34 cellular contexts compared by ENCODE assay signal in the genomic region with DNA sequence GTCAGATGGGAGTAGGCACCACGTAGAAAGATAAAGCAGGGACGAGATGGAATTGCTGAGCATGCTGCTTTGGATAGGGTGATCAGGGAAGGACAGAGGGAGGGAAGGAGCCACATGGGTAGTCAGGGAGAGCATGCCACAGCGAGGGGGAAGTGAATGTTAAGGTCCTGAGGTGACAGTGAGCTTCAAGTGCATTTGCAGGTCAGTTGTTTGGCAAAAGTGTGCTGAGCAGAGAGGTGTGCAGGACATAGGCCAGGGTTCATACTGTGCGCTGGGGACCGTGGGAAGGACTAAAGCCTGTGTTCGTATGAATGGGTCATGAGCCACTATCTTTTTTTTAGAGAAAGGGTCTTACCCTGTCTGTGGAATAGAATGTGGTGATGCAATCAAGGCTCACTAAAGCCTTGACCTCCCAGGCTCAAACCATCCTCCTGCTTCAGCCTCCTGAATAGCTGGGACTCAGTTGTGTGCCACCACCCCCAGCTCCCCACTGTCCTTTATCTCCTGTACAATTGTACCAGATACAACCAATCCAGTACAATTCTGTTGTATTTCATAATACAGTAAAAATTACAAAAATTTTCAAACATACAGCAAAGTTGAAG.
"Had no signal": no experiment of that assay in that cellular context is flagged by ENCODE, and none has a peak within 500 bp of the region (broad histone marks: within the 10 kb centered on the region; RNA-seq: fewer than 3 reads in every experiment).

No MANE protein-coding gene starts in this region.

- FAIRE-seq: RCC 7860, TTC549 had no signal

- H3K9me3 ChIP-seq: SJCRH30 had no signal

- H3K4me1 Mint-ChIP-seq: activated CD4-positive, alpha-beta memory T cell treated with anti-CD3 and anti-CD28 coated beads, Interleukin-2, amount 10 ng/mL, durations not matched to agents 7 days and 5 days; activated CD4-positive, alpha-beta T cell treated with anti-CD3 and anti-CD28 coated beads for 36 hours; activated CD8-positive, alpha-beta memory T cell treated with anti-CD3 and anti-CD28 coated beads, Interleukin-2, amount 10 ng/mL, durations not matched to agents 7 days and 5 days; activated naive CD4-positive, alpha-beta T cell treated with anti-CD3 and anti-CD28 coated beads, Interleukin-2, amount 10 ng/mL, durations not matched to agents 7 days and 5 days; activated naive CD8-positive, alpha-beta T cell treated with anti-CD3 and anti-CD28 coated beads, Interleukin-2, amount 50 U/mL, for 24 hours; WTC11 had no signal

- H3K27ac ChIP-seq: brain microvascular endothelial cell, cardiac muscle cell, KMS-11, RWPE1, SJCRH30, SK-N-MC had no signal

- H3K27me3 Mint-ChIP-seq: activated CD4-positive, alpha-beta memory T cell treated with anti-CD3 and anti-CD28 coated beads, Interleukin-2, amount 10 ng/mL, durations not matched to agents 7 days and 5 days; activated CD4-positive, alpha-beta T cell treated with anti-CD3 and anti-CD28 coated beads for 36 hours; activated CD8-positive, alpha-beta memory T cell treated with anti-CD3 and anti-CD28 coated beads, Interleukin-2, amount 10 ng/mL, durations not matched to agents 7 days and 5 days; activated naive CD4-positive, alpha-beta T cell treated with anti-CD3 and anti-CD28 coated beads, Interleukin-2, amount 10 ng/mL, durations not matched to agents 7 days and 5 days; activated naive CD8-positive, alpha-beta T cell; activated naive CD8-positive, alpha-beta T cell treated with anti-CD3 and anti-CD28 coated beads, Interleukin-2, amount 50 U/mL, for 24 hours; central memory CD8-positive, alpha-beta T cell had no signal

- DNase-seq: activated CD4-positive, alpha-beta memory T cell treated with anti-CD3 and anti-CD28 coated beads, Interleukin-2, amount 10 ng/mL, durations not matched to agents 7 days and 5 days; activated CD4-positive, alpha-beta T cell treated with anti-CD3 and anti-CD28 coated beads for 36 hours; activated CD4-positive, alpha-beta T cell treated with anti-CD3 and anti-CD28 coated beads, Interleukin-2, amount 50 U/mL, for 1 hour; activated CD8-positive, alpha-beta memory T cell treated with anti-CD3 and anti-CD28 coated beads for 24 hours; activated CD8-positive, alpha-beta memory T cell treated with anti-CD3 and anti-CD28 coated beads, Interleukin-2, amount 10 ng/mL, durations not matched to agents 7 days and 5 days; activated CD8-positive, alpha-beta memory T cell treated with anti-CD3 and anti-CD28 coated beads, Interleukin-2, amount 50 U/mL, for 48 hours; activated effector memory CD4-positive, alpha-beta T cell treated with Interleukin-2 at 50 U/mL for 16 hours; activated naive CD4-positive, alpha-beta T cell treated with anti-CD3 and anti-CD28 coated beads, Interleukin-2, amount 10 ng/mL, durations not matched to agents 7 days and 5 days; activated naive CD8-positive, alpha-beta T cell treated with anti-CD3 and anti-CD28 coated beads, Interleukin-2, amount 50 U/mL, for 24 hours; activated T-cell treated with anti-CD3 and anti-CD28 coated beads, Interleukin-2, amount 50 U/mL, for 48 hours; brain microvascular endothelial cell; MM.1S; MV-4-11; NCI-H1092; NCI-H1436 treated with DMSO at 0.1 percent for 48 hours; NCI-H1694 treated with DMSO at 0.1 percent for 48 hours; NCI-H2029; NCI-H345; NCI-H524 treated with DMSO at 0.1 percent for 48 hours; PC-3; SHP77; SJCRH30 had no signal

- H3K27ac Mint-ChIP-seq: activated CD4-positive, alpha-beta memory T cell treated with anti-CD3 and anti-CD28 coated beads, Interleukin-2, amount 10 ng/mL, durations not matched to agents 7 days and 5 days; activated CD4-positive, alpha-beta T cell treated with anti-CD3 and anti-CD28 coated beads for 36 hours; activated CD8-positive, alpha-beta memory T cell treated with anti-CD3 and anti-CD28 coated beads, Interleukin-2, amount 10 ng/mL, durations not matched to agents 7 days and 5 days; activated naive CD4-positive, alpha-beta T cell treated with anti-CD3 and anti-CD28 coated beads, Interleukin-2, amount 10 ng/mL, durations not matched to agents 7 days and 5 days; activated naive CD8-positive, alpha-beta T cell; activated naive CD8-positive, alpha-beta T cell treated with anti-CD3 and anti-CD28 coated beads, Interleukin-2, amount 50 U/mL, for 24 hours; T-helper 1 cell treated with Interleukin-12 subunit alpha and Interleukin-12 subunit beta and Interleukin-4 antibody, amounts not matched to agents 30 μg/mL and 1 μg/mL, for 36 hours; T-helper 2 cell treated with Interferon-gamma antibody and Interleukin-4, amounts not matched to agents 5 μg/mL and 100 μg/mL, for 36 hours; WTC11 had no signal

- H3K9me3 Mint-ChIP-seq: activated CD4-positive, alpha-beta memory T cell treated with anti-CD3 and anti-CD28 coated beads, Interleukin-2, amount 10 ng/mL, durations not matched to agents 7 days and 5 days; activated naive CD4-positive, alpha-beta T cell treated with anti-CD3 and anti-CD28 coated beads, Interleukin-2, amount 10 ng/mL, durations not matched to agents 7 days and 5 days; activated naive CD8-positive, alpha-beta T cell treated with anti-CD3 and anti-CD28 coated beads, Interleukin-2, amount 50 U/mL, for 24 hours; central memory CD8-positive, alpha-beta T cell; T-helper 1 cell treated with Interleukin-12 subunit alpha and Interleukin-12 subunit beta and Interleukin-4 antibody, amounts not matched to agents 30 μg/mL and 1 μg/mL, for 36 hours; T-helper 2 cell treated with Interferon-gamma antibody and Interleukin-4, amounts not matched to agents 5 μg/mL and 100 μg/mL, for 36 hours; WTC11 had no signal

- H3K4me3 Mint-ChIP-seq: activated CD4-positive, alpha-beta memory T cell treated with anti-CD3 and anti-CD28 coated beads, Interleukin-2, amount 10 ng/mL, durations not matched to agents 7 days and 5 days; activated CD4-positive, alpha-beta T cell treated with anti-CD3 and anti-CD28 coated beads for 36 hours; activated CD8-positive, alpha-beta memory T cell treated with anti-CD3 and anti-CD28 coated beads, Interleukin-2, amount 10 ng/mL, durations not matched to agents 7 days and 5 days; activated naive CD4-positive, alpha-beta T cell treated with anti-CD3 and anti-CD28 coated beads, Interleukin-2, amount 10 ng/mL, durations not matched to agents 7 days and 5 days; activated naive CD8-positive, alpha-beta T cell; activated naive CD8-positive, alpha-beta T cell treated with anti-CD3 and anti-CD28 coated beads, Interleukin-2, amount 50 U/mL, for 24 hours; central memory CD8-positive, alpha-beta T cell; T-helper 1 cell treated with Interleukin-12 subunit alpha and Interleukin-12 subunit beta and Interleukin-4 antibody, amounts not matched to agents 30 μg/mL and 1 μg/mL, for 36 hours; T-helper 2 cell treated with Interferon-gamma antibody and Interleukin-4, amounts not matched to agents 5 μg/mL and 100 μg/mL, for 36 hours; WTC11 had no signal

- H3K27me3 ChIP-seq: brain microvascular endothelial cell, cardiac muscle cell, SJCRH30 had no signal

- H3K4me3 ChIP-seq: cardiac muscle cell, SJCRH30, SK-N-MC had no signal

- H3K36me3 ChIP-seq: brain microvascular endothelial cell, cardiac muscle cell, SJCRH30 had no signal

- ATAC-seq: activated CD4-positive, alpha-beta T cell treated with anti-CD3 and anti-CD28 coated beads for 36 hours; activated CD4-positive, CD25-positive, alpha-beta regulatory T cell treated with anti-CD3 and anti-CD28 coated beads, Interleukin-2, amount 50 U/mL, for 24 hours; activated CD8-positive, alpha-beta memory T cell treated with anti-CD3 and anti-CD28 coated beads, Interleukin-2, amount 10 ng/mL, durations not matched to agents 7 days and 5 days; activated naive CD8-positive, alpha-beta T cell treated with anti-CD3 and anti-CD28 coated beads, Interleukin-2, amount 50 U/mL, for 24 hours; PC-3; WTC11 had no signal

- H3K36me3 Mint-ChIP-seq: activated CD8-positive, alpha-beta memory T cell treated with anti-CD3 and anti-CD28 coated beads, Interleukin-2, amount 10 ng/mL, durations not matched to agents 7 days and 5 days; activated naive CD4-positive, alpha-beta T cell treated with anti-CD3 and anti-CD28 coated beads, Interleukin-2, amount 10 ng/mL, durations not matched to agents 7 days and 5 days had no signal
